Comparison of ENCODE assay signal across 1 cellular context in the genomic region with DNA sequence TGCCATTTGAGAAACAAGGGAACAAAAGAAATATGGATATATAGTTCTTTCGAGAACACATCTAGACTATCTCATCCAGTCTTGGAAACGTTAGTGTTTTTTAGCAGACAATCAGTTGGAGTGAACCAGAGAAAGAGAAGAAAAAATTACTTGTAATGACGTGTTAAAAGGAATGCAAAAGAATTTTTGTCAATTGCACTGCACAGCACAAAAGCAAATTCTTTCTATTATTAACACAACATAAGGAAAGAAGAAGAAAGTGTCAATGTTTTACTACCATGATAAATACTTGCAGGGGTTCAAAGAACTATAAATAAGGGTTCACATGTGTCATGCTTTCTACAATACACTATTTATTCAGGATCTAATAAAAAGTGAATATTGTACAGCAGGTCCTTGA.
TF ChIP-seq lines count a peak whose summit lies in the region.

No MANE protein-coding gene starts in this region.

TF ChIP-seq in IMR-90, 13 proteins besides CTCF, POLR2A, EP300 and RAD21 (continued from another document):
- TF ChIP-seq ELK1 (IDR thresholded peaks at IDR 0.05; ENCODE audit: borderline replicate concordance, low read depth, low read length), result no peak
- no peak for TF ChIP-seq FOS (IDR thresholded peaks at IDR 0.05; ENCODE audit: low read depth, low read length)
- no peak for TF ChIP-seq NFE2L2 (IDR thresholded peaks at IDR 0.05; ENCODE audit: low read depth, low read length)
- TF ChIP-seq MAZ (IDR thresholded peaks at IDR 0.05; ENCODE audit: borderline replicate concordance, low read depth, low read length), result no peak
- TF ChIP-seq RFX5 (IDR thresholded peaks at IDR 0.05; ENCODE audit: low read depth, low read length), result no peak
- TF ChIP-seq MAFK (IDR thresholded peaks at IDR 0.05; ENCODE audit: low read depth, low read length), result no peak
- no peak for TF ChIP-seq CHD1 (IDR thresholded peaks at IDR 0.05; ENCODE audit: low read depth, low read length)
- TF ChIP-seq RCOR1 (IDR thresholded peaks at IDR 0.05; ENCODE audit: insufficient replicate concordance, low read length), result no peak
- TF ChIP-seq USF2 (IDR thresholded peaks at IDR 0.05; ENCODE audit: low read depth, low read length), result no peak
- TF ChIP-seq MXI1 (IDR thresholded peaks at IDR 0.05; ENCODE audit: borderline replicate concordance, low read depth, low read length), result no peak
